ENCODE assay signal across 8 cellular contexts in the genomic region with DNA sequence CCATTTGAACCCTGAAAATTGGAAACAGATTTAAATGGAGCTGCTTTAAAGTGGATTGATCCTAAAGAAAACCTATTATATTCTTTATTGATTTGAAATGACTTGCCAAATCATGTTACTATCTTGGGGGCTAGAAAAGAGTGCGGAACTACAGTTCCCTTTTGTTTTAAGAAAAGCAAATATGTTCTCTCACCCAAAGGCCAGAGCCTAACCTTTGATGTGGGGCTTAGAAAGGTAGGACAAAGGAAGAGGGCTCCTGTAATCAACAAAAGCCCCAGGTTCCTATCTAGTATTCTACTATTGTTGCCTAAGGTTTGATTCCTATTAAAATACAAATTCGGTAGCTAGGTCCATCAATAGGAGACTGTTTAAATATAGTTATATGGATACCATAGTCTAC.
"Had no signal": no experiment of that assay in that cellular context is flagged by ENCODE, and none has a peak within 500 bp of the region (broad histone marks: within the 10 kb centered on the region; RNA-seq: fewer than 3 reads in every experiment).

No MANE protein-coding gene starts in this region.

- H3K27ac ChIP-seq: GM23248, HL-60 had no signal

- H3K9me3 Mint-ChIP-seq: HFFc6 had no signal

- DNase-seq: GM23248, GOT3, H7, HFFc6, IMR-90 had no signal

- H2AFZ ChIP-seq: GM23248 had no signal

- ATAC-seq: HCT116 had no signal

- H3K9ac ChIP-seq: GM23248 had no signal

- H3K4me3 Mint-ChIP-seq: HFFc6 had no signal

- H3K4me3 ChIP-seq: GM23248, HAP-1 had no signal

- H3K9me3 ChIP-seq: HAP-1 had no signal

- H3K36me3 ChIP-seq: HAP-1 had no signal
